ENCODE assay signal across 1 cellular context in the genomic region with DNA sequence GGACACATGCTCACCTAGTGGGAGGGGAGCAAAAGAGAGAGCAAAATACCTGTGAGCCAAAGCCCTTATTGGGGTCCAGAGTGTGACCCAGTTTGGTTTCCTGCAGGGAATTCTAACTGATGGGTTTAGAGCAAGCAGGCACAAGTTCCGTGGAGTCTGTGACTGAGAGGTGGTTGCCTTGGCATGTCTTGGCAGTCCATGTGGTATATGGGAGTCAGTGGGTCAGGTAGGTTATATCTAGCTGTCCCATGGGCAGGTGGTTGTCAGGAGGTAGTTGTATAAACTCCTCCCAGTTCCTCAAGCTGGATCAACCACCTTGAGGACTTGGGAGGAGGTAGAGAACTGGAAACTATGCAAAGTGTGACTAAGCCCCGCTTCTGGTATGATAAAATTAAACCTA.
TF ChIP-seq lines count a peak whose summit lies in the region.

No MANE protein-coding gene starts in this region.

TF ChIP-seq in H1, 55 proteins besides CTCF, POLR2A, EP300 and RAD21:
- TF ChIP-seq YY1 (IDR thresholded peaks at IDR 0.05; ENCODE audit: low read depth, low read length) (no peak), NRF1 (IDR thresholded peaks at IDR 0.05; ENCODE audit: low read depth, low read length) (no peak), RFX5 (IDR thresholded peaks at IDR 0.05; ENCODE audit: borderline replicate concordance, low read depth, low read length) (no peak)
TF ChIP-seq in H1: peak in this region for 0.
